ENCODE assay signal across 39 cellular contexts in genomic region chr19:35874392-35874930, GRCh38. TPM values are rescaled to one million over a fixed set of nuclear protein-coding genes. Genes with fewer than 3 reads are reported as not detected.
"Had no signal": no experiment of that assay in that cellular context is flagged by ENCODE, and none has a peak within 500 bp of the region (broad histone marks: within the 10 kb centered on the region; RNA-seq: fewer than 3 reads in every experiment).

No MANE protein-coding gene starts in this region.

- H3K4me3 ChIP-seq: adrenal gland, body of pancreas, breast epithelium had no signal

- FAIRE-seq: astrocyte, TTC549 had no signal

- DNase-seq: activated B cell treated with CpG ODN at 0.5 μM for 24 hours; activated CD4-positive, alpha-beta memory T cell treated with anti-CD3 and anti-CD28 coated beads for 36 hours; activated CD4-positive, alpha-beta T cell treated with anti-CD3 and anti-CD28 coated beads for 4 hours; activated CD4-positive, alpha-beta T cell treated with anti-CD3 and anti-CD28 coated beads, Interleukin-2, amount 10 ng/mL, durations not matched to agents 24 days and 14 days; activated CD4-positive, alpha-beta T cell treated with anti-CD3 and anti-CD28 coated beads, Interleukin-2, amount 50 U/mL, for 1 hour; activated CD4-positive, alpha-beta T cell treated with anti-CD3 and anti-CD28 coated beads, Interleukin-2, amount 50 U/mL, for 4 hours; activated CD4-positive, CD25-positive, alpha-beta regulatory T cell treated with anti-CD3 and anti-CD28 coated beads, Interleukin-2, amount 50 U/mL, for 72 hours; activated CD8-positive, alpha-beta memory T cell treated with anti-CD3 and anti-CD28 coated beads, Interleukin-2, amount 50 U/mL, for 4 hours; activated CD8-positive, alpha-beta T cell treated with anti-CD3 and anti-CD28 coated beads for 36 hours; activated effector memory CD4-positive, alpha-beta T cell treated with anti-CD3 and anti-CD28 coated beads, Interleukin-2, amount 50 U/mL, for 16 hours; activated gamma-delta T cell treated with Interleukin-2 at 50 U/mL for 16 hours; activated naive CD4-positive, alpha-beta T cell; activated naive CD4-positive, alpha-beta T cell treated with anti-CD3 and anti-CD28 coated beads for 36 hours; activated naive CD4-positive, alpha-beta T cell treated with anti-CD3 and anti-CD28 coated beads, Interleukin-2, amount 50 U/mL, for 16 hours; activated naive CD8-positive, alpha-beta T cell treated with anti-CD3 and anti-CD28 coated beads for 36 hours; activated T-cell treated with anti-CD3 and anti-CD28 coated beads for 4 hours; activated T-cell treated with anti-CD3 and anti-CD28 coated beads, Interleukin-2, amount 50 U/mL, for 1 hour; activated T-cell treated with anti-CD3 and anti-CD28 coated beads, Interleukin-2, amount 50 U/mL, for 4 hours; activated T-cell treated with anti-CD3 and anti-CD28 coated beads, Interleukin-2, amount 50 U/mL, for 72 hours; adrenal gland; amniotic stem cell; aorta; body of pancreas; brain microvascular endothelial cell; central memory CD4-positive, alpha-beta T cell; T-helper 1 cell; T-helper 2 cell; T-helper 9 cell had no signal

- ATAC-seq: activated CD8-positive, alpha-beta T cell treated with anti-CD3 and anti-CD28 coated beads for 36 hours; activated naive CD4-positive, alpha-beta T cell treated with anti-CD3 and anti-CD28 coated beads, Interleukin-2, amount 50 U/mL, for 72 hours; activated T-cell treated with anti-CD3 and anti-CD28 coated beads, Interleukin-2, amount 50 U/mL, for 4 hours; activated T-cell treated with anti-CD3 and anti-CD28 coated beads, Interleukin-2, amount 50 U/mL, for 72 hours; activated T-helper 17 cell treated with anti-CD3 and anti-CD28 coated beads, Interleukin-2, amount 50 U/mL, for 72 hours; body of pancreas had no signal

- H3K9me3 ChIP-seq: adrenal gland, body of pancreas, breast epithelium had no signal

- H3K36me3 ChIP-seq: adrenal gland, brain microvascular endothelial cell, breast epithelium had no signal

- H3K27ac ChIP-seq: adrenal gland, body of pancreas, brain microvascular endothelial cell, breast epithelium, VCaP had no signal

- H3K27ac Mint-ChIP-seq: activated B cell treated with CpG ODN at 0.5 μM for 24 hours; activated CD4-positive, alpha-beta memory T cell treated with anti-CD3 and anti-CD28 coated beads for 36 hours; activated CD4-positive, alpha-beta T cell treated with anti-CD3 and anti-CD28 coated beads, Interleukin-2, amount 10 ng/mL, durations not matched to agents 24 days and 14 days; activated CD8-positive, alpha-beta T cell treated with anti-CD3 and anti-CD28 coated beads for 36 hours; activated naive CD4-positive, alpha-beta T cell treated with anti-CD3 and anti-CD28 coated beads for 36 hours; activated naive CD4-positive, alpha-beta T cell treated with anti-CD3 and anti-CD28 coated beads, Interleukin-2, amount 50 U/mL, for 72 hours; activated naive CD8-positive, alpha-beta T cell treated with anti-CD3 and anti-CD28 coated beads for 36 hours; activated T-cell treated with anti-CD3 and anti-CD28 coated beads, Interleukin-2, amount 50 U/mL, for 72 hours; activated T-helper 1 cell treated with anti-CD3 and anti-CD28 coated beads, Interleukin-12 subunit alpha, Interleukin-12 subunit beta, Interleukin-2, Interleukin-4 antibody, amounts not matched to agents 30 ng/mL and 10 ng/mL and 1 ng/mL, durations not matched to agents 14 hours and 24 hours and 36 hours; activated T-helper 17 cell treated with anti-CD3 and anti-CD28 coated beads, Interleukin-2, amount 50 U/mL, for 72 hours; T-helper 1 cell treated with Interleukin-12 subunit alpha and Interleukin-12 subunit beta and Interleukin-4 antibody, amounts not matched to agents 30 μg/mL and 1 μg/mL, for 36 hours; T-helper 2 cell treated with Interferon-gamma antibody and Interleukin-4, amounts not matched to agents 5 μg/mL and 100 μg/mL, for 36 hours had no signal

- H3K4me3 Mint-ChIP-seq: activated B cell treated with CpG ODN at 0.5 μM for 24 hours; activated CD4-positive, alpha-beta memory T cell treated with anti-CD3 and anti-CD28 coated beads for 36 hours; activated CD4-positive, alpha-beta T cell treated with anti-CD3 and anti-CD28 coated beads, Interleukin-2, amount 10 ng/mL, durations not matched to agents 24 days and 14 days; activated CD8-positive, alpha-beta T cell treated with anti-CD3 and anti-CD28 coated beads for 36 hours; activated naive CD4-positive, alpha-beta T cell treated with anti-CD3 and anti-CD28 coated beads for 36 hours; activated naive CD8-positive, alpha-beta T cell treated with anti-CD3 and anti-CD28 coated beads for 36 hours; activated T-cell treated with anti-CD3 and anti-CD28 coated beads, Interleukin-2, amount 50 U/mL, for 4 hours; activated T-cell treated with anti-CD3 and anti-CD28 coated beads, Interleukin-2, amount 50 U/mL, for 72 hours; activated T-helper 1 cell treated with anti-CD3 and anti-CD28 coated beads, Interleukin-12 subunit alpha, Interleukin-12 subunit beta, Interleukin-2, Interleukin-4 antibody, amounts not matched to agents 30 ng/mL and 10 ng/mL and 1 ng/mL, durations not matched to agents 14 hours and 24 hours and 36 hours; activated T-helper 17 cell treated with anti-CD3 and anti-CD28 coated beads, Interleukin-2, amount 50 U/mL, for 72 hours; T-helper 1 cell treated with Interleukin-12 subunit alpha and Interleukin-12 subunit beta and Interleukin-4 antibody, amounts not matched to agents 30 μg/mL and 1 μg/mL, for 36 hours; T-helper 2 cell treated with Interferon-gamma antibody and Interleukin-4, amounts not matched to agents 5 μg/mL and 100 μg/mL, for 36 hours had no signal

- H3K36me3 Mint-ChIP-seq: activated CD4-positive, alpha-beta memory T cell treated with anti-CD3 and anti-CD28 coated beads for 36 hours; activated naive CD4-positive, alpha-beta T cell treated with anti-CD3 and anti-CD28 coated beads, Interleukin-2, amount 50 U/mL, for 72 hours; activated naive CD8-positive, alpha-beta T cell treated with anti-CD3 and anti-CD28 coated beads for 36 hours had no signal

- H3K27me3 ChIP-seq: body of pancreas, brain microvascular endothelial cell had no signal

- H3K9me3 Mint-ChIP-seq: activated B cell treated with CpG ODN at 0.5 μM for 24 hours; activated CD4-positive, alpha-beta memory T cell treated with anti-CD3 and anti-CD28 coated beads for 36 hours; activated CD4-positive, alpha-beta T cell treated with anti-CD3 and anti-CD28 coated beads, Interleukin-2, amount 10 ng/mL, durations not matched to agents 24 days and 14 days; activated CD8-positive, alpha-beta T cell treated with anti-CD3 and anti-CD28 coated beads for 36 hours; activated naive CD4-positive, alpha-beta T cell treated with anti-CD3 and anti-CD28 coated beads for 36 hours; activated naive CD4-positive, alpha-beta T cell treated with anti-CD3 and anti-CD28 coated beads, Interleukin-2, amount 50 U/mL, for 72 hours; activated naive CD8-positive, alpha-beta T cell treated with anti-CD3 and anti-CD28 coated beads for 36 hours; activated T-cell treated with anti-CD3 and anti-CD28 coated beads, Interleukin-2, amount 50 U/mL, for 4 hours; activated T-cell treated with anti-CD3 and anti-CD28 coated beads, Interleukin-2, amount 50 U/mL, for 72 hours; activated T-helper 1 cell treated with anti-CD3 and anti-CD28 coated beads, Interleukin-12 subunit alpha, Interleukin-12 subunit beta, Interleukin-2, Interleukin-4 antibody, amounts not matched to agents 30 ng/mL and 10 ng/mL and 1 ng/mL, durations not matched to agents 14 hours and 24 hours and 36 hours; activated T-helper 17 cell treated with anti-CD3 and anti-CD28 coated beads, Interleukin-2, amount 50 U/mL, for 72 hours; T-helper 1 cell treated with Interleukin-12 subunit alpha and Interleukin-12 subunit beta and Interleukin-4 antibody, amounts not matched to agents 30 μg/mL and 1 μg/mL, for 36 hours; T-helper 2 cell treated with Interferon-gamma antibody and Interleukin-4, amounts not matched to agents 5 μg/mL and 100 μg/mL, for 36 hours had no signal

RNA-seq across cellular contexts. Expression of gene APLP1, which starts 6.1 kb away (rescaled TPM):
- total RNA-seq: activated B cell treated with CpG ODN at 0.5 μM for 24 hours had no signal

RNA-seq across cellular contexts. Expression of gene KIRREL2, which starts 17.8 kb away (rescaled TPM):
- total RNA-seq: activated B cell treated with CpG ODN at 0.5 μM for 24 hours, aorta, cardiac septum had no signal

RNA-seq across cellular contexts. Expression of gene NPHS1, which starts 22.2 kb away (rescaled TPM):
- total RNA-seq: activated CD4-positive, alpha-beta memory T cell treated with anti-CD3 and anti-CD28 coated beads for 36 hours; activated CD4-positive, alpha-beta T cell treated with anti-CD3 and anti-CD28 coated beads, Interleukin-2, amount 10 ng/mL, durations not matched to agents 24 days and 14 days; activated CD8-positive, alpha-beta memory T cell treated with anti-CD3 and anti-CD28 coated beads for 36 hours; activated CD8-positive, alpha-beta T cell treated with anti-CD3 and anti-CD28 coated beads for 36 hours; aorta; astrocyte; cardiac septum had no signal
- polyA plus RNA-seq: adrenal gland, aorta had no signal
